In genomic region chr21:35585155-35585554, GRCh38 we compare ENCODE assay signal across 25 cellular contexts.
"Had no signal": no experiment of that assay in that cellular context is flagged by ENCODE, and none has a peak within 500 bp of the region (broad histone marks: within the 10 kb centered on the region; RNA-seq: fewer than 3 reads in every experiment).

No MANE protein-coding gene starts in this region.

- ATAC-seq: activated CD8-positive, alpha-beta T cell treated with anti-CD3 and anti-CD28 coated beads for 36 hours; activated T-helper 17 cell treated with anti-CD3 and anti-CD28 coated beads, Interleukin-2, amount 50 U/mL, for 72 hours; body of pancreas; heart right ventricle; mucosa of descending colon had no signal

- H3K27me3 ChIP-seq: body of pancreas, testis had no signal

- H3K36me3 ChIP-seq: heart right ventricle, left ventricle myocardium inferior, stomach had no signal

- H3K9me3 ChIP-seq: body of pancreas, left ventricle myocardium inferior, mucosa of descending colon, testis had no signal

- H3K4me3 Mint-ChIP-seq: activated CD4-positive, alpha-beta T cell treated with anti-CD3 and anti-CD28 coated beads, Interleukin-2, amount 10 ng/mL, durations not matched to agents 24 days and 14 days; activated CD8-positive, alpha-beta T cell treated with anti-CD3 and anti-CD28 coated beads for 36 hours; activated naive CD8-positive, alpha-beta T cell treated with anti-CD3 and anti-CD28 coated beads, Interleukin-2, amount 10 ng/mL, durations not matched to agents 7 days and 5 days; activated T-helper 17 cell treated with anti-CD3 and anti-CD28 coated beads, Interleukin-2, amount 50 U/mL, for 72 hours; immature natural killer cell; naive B cell; neural crest cell; type B pancreatic cell had no signal

- H3K27ac Mint-ChIP-seq: activated CD4-positive, alpha-beta T cell treated with anti-CD3 and anti-CD28 coated beads, Interleukin-2, amount 10 ng/mL, durations not matched to agents 24 days and 14 days; activated CD8-positive, alpha-beta T cell treated with anti-CD3 and anti-CD28 coated beads for 36 hours; activated naive CD8-positive, alpha-beta T cell treated with anti-CD3 and anti-CD28 coated beads, Interleukin-2, amount 10 ng/mL, durations not matched to agents 7 days and 5 days; activated T-helper 17 cell treated with anti-CD3 and anti-CD28 coated beads, Interleukin-2, amount 50 U/mL, for 72 hours; immature natural killer cell; naive B cell; progenitor cell of endocrine pancreas; type B pancreatic cell had no signal

- H3K4me3 ChIP-seq: body of pancreas, dorsolateral prefrontal cortex, heart right ventricle, left ventricle myocardium inferior, mucosa of descending colon, stomach, testis had no signal

- H3K36me3 Mint-ChIP-seq: activated naive CD8-positive, alpha-beta T cell treated with anti-CD3 and anti-CD28 coated beads, Interleukin-2, amount 10 ng/mL, durations not matched to agents 7 days and 5 days; immature natural killer cell; naive B cell; type B pancreatic cell had no signal

- H3K9me3 Mint-ChIP-seq: activated CD8-positive, alpha-beta T cell treated with anti-CD3 and anti-CD28 coated beads for 36 hours; activated naive CD8-positive, alpha-beta T cell treated with anti-CD3 and anti-CD28 coated beads, Interleukin-2, amount 10 ng/mL, durations not matched to agents 7 days and 5 days; activated T-helper 17 cell treated with anti-CD3 and anti-CD28 coated beads, Interleukin-2, amount 50 U/mL, for 72 hours; type B pancreatic cell had no signal

- H3K4me1 Mint-ChIP-seq: activated naive CD8-positive, alpha-beta T cell treated with anti-CD3 and anti-CD28 coated beads, Interleukin-2, amount 10 ng/mL, durations not matched to agents 7 days and 5 days; immature natural killer cell had no signal

- H3K27ac ChIP-seq: body of pancreas, dorsolateral prefrontal cortex, heart right ventricle, left ventricle myocardium inferior, stomach, testis had no signal

- H3K4me1 ChIP-seq: left ventricle myocardium inferior, testis had no signal

- DNase-seq: activated CD4-positive, alpha-beta T cell treated with anti-CD3 and anti-CD28 coated beads, Interleukin-2, amount 10 ng/mL, durations not matched to agents 24 days and 14 days; activated CD8-positive, alpha-beta T cell treated with anti-CD3 and anti-CD28 coated beads for 36 hours; activated naive CD4-positive, alpha-beta T cell; activated naive CD8-positive, alpha-beta T cell treated with anti-CD3 and anti-CD28 coated beads, Interleukin-2, amount 10 ng/mL, durations not matched to agents 7 days and 5 days; activated T-cell treated with anti-CD3 and anti-CD28 coated beads, Interleukin-2, amount 50 U/mL, for 1 hour; amygdala; body of pancreas; central memory CD4-positive, alpha-beta T cell; dorsolateral prefrontal cortex; heart right ventricle; immature natural killer cell; kidney glomerular epithelial cell; left ventricle myocardium inferior; mesenchymal stem cell; mucosa of descending colon; naive B cell; stimulated activated CD4-positive, alpha-beta T cell treated with anti-CD3 and anti-CD28 coated beads, Interleukin-15, amount 100 ng/mL, for 24 hours; stimulated activated CD4-positive, alpha-beta T cell treated with anti-CD3 and anti-CD28 coated beads, Interleukin-4, amount 100 ng/mL, for 1 hour; stomach; T1000; testis had no signal
